8 cellular contexts compared by ENCODE assay signal in genomic region chr3:101725890-101726275, GRCh38. TPM values are rescaled to one million over a fixed set of nuclear protein-coding genes. Genes with fewer than 3 reads are reported as not detected.
DNase-seq lines count a peak whose midpoint lies in the region; ATAC-seq and TF ChIP-seq lines count a peak whose summit lies in the region.

No MANE protein-coding gene starts in this region.

- H3K36me3 ChIP-seq in Peyer's patch = peaks cover 0 to 12% (median 0%) of the 10 kb centered on the region in 3 donors
- H3K36me3 ChIP-seq in esophagus muscularis mucosa = peaks cover 0 to 28% (median 19%) of the 10 kb centered on the region in 4 donors
- no peaks in the 10 kb centered on the region for H3K36me3 ChIP-seq in rectal smooth muscle tissue (ENCODE audit: control insufficient read depth, insufficient read depth, low read length)

- intact Hi-C loops in esophagus muscularis mucosa (cut with DNase I) = no loop called here

- H3K9ac ChIP-seq in rectal smooth muscle tissue (ENCODE audit: low read length) = no peak overlapping the region

- H3K9me3 ChIP-seq in Peyer's patch (no peaks in the 10 kb centered on the region), esophagus muscularis mucosa (no peaks in the 10 kb centered on the region)

- TF ChIP-seq CTCF in GM12865 (IDR thresholded peaks at IDR 0.05; ENCODE audit: insufficient read depth, low read depth, low read length, missing control alignments) (no peak), Peyer's patch (IDR thresholded peaks at IDR 0.05) (no peak), esophagus muscularis mucosa (IDR thresholded peaks at IDR 0.05) (no peak)

- H3K27me3 ChIP-seq in Peyer's patch (no peaks in the 10 kb centered on the region), esophagus muscularis mucosa (no peaks in the 10 kb centered on the region), rectal smooth muscle tissue (ENCODE audit: control insufficient read depth, insufficient read depth, low read length) (no peaks in the 10 kb centered on the region)

- 25% methylated on average over 3 of the region's 3 CpGs for WGBS in esophagus muscularis mucosa

- H3K4me3 ChIP-seq in GM12865 (ENCODE audit: low read depth, low read length) (peak overlapping the region; percentile 89), Peyer's patch (peak overlapping the region; percentile 65 to 79 (median 68)), esophagus muscularis mucosa (peak overlapping the region; percentile 63 to 82 (median 78)), rectal smooth muscle tissue (ENCODE audit: low read length) (peak overlapping the region; percentile 23)

- no peak for TF ChIP-seq EP300 in esophagus muscularis mucosa (IDR thresholded peaks at IDR 0.05)

- TF ChIP-seq POLR2A in Peyer's patch (IDR thresholded peaks at IDR 0.05) (no peak), esophagus muscularis mucosa (IDR thresholded peaks at IDR 0.05; ENCODE audit: low read depth) (no peak)

- H3K4me1 ChIP-seq in Peyer's patch (peaks cover 0 to 15% (median 8%) of the 10 kb centered on the region in 4 donors), esophagus muscularis mucosa (peaks cover 8 to 16% (median 15%) of the 10 kb centered on the region in 4 donors), rectal smooth muscle tissue (ENCODE audit: control insufficient read depth, insufficient read depth, low read length) (no peaks in the 10 kb centered on the region)

- H3K27ac ChIP-seq in Peyer's patch = peak overlapping the region in 1 of 4 donors; percentile 81
- H3K27ac ChIP-seq in esophagus muscularis mucosa (replicated peaks in 1 of 4) = peak overlapping the region in 1 of 4 donors; percentile 84
- H3K27ac ChIP-seq in rectal smooth muscle tissue (ENCODE audit: low read depth, low read length) = no peak overlapping the region

- DNase-seq in GM12865 (ENCODE audit: low read depth) (no peak), Peyer's patch (no peak), esophagus muscularis mucosa (ENCODE audit: extremely low spot score) (no peak), hypothalamus (lab: John Stamatoyannopoulos, UW) (no peak), NCI-H1694 (lab: John Stamatoyannopoulos, UW) (no peak)
- no peak for DNase-seq in stimulated activated CD4-positive, alpha-beta T cell treated with anti-CD3 and anti-CD28 coated beads, Interleukin-2, amount 100 ng/mL, for 24 hours

- no peak for ATAC-seq in HG03571 (IDR thresholded peaks at IDR 0.05; ENCODE audit: unreplicated experiment)

RNA-seq across cellular contexts. Expression of gene CEP97, which starts 1.5 kb away (rescaled TPM):
- 10 to 100 TPM in 1 of 4 donors, 1 to 10 TPM in 3; 3.3 to 18.2 (median 4.7) TPM for total RNA-seq in Peyer's patch
- 10 to 100 TPM in 1 of 4 donors, 1 to 10 TPM in 3; 7.2 to 10.4 (median 8.0) TPM for total RNA-seq in esophagus muscularis mucosa

RNA-seq across cellular contexts. Expression of gene RPL24, which starts 39.4 kb away (rescaled TPM):
- total RNA-seq in Peyer's patch = 100 to 1,000 TPM; 392 to 657 (median 458) TPM
- 1,000 to 10,000 TPM; 1,560 to 1,805 (median 1,727) TPM for total RNA-seq in esophagus muscularis mucosa

RNA-seq across cellular contexts. Expression of gene ZBTB11, which starts 49.0 kb away (rescaled TPM):
- total RNA-seq in Peyer's patch (10 to 100 TPM; 15.5 to 25.5 (median 22.9) TPM), esophagus muscularis mucosa (10 to 100 TPM; 15.3 to 20.8 (median 16.9) TPM)

RNA-seq across cellular contexts. Expression of gene NXPE3, which starts 53.1 kb away (rescaled TPM):
- total RNA-seq in Peyer's patch (10 to 100 TPM in 1 of 4 donors, 1 to 10 TPM in 3; 1.4 to 62.7 (median 3.2) TPM), esophagus muscularis mucosa (10 to 100 TPM; 12.4 to 19.5 (median 17.8) TPM)

Comparison
In these comparisons a context has a peak if more than half of its experiments do, and no peak if none do; other contexts are left out.
1. H3K4me3 ChIP-seq: peak in every context shown above with its lines; median percentile 89 in GM12865; 78 in esophagus muscularis mucosa; 68 in Peyer's patch; 23 in rectal smooth muscle tissue.